In genomic region chr2:21392660-21393059, GRCh38 we compare ENCODE assay signal across 21 cellular contexts.
DNase-seq lines count a peak whose midpoint lies in the region; ATAC-seq and TF ChIP-seq lines count a peak whose summit lies in the region.
"Had no signal": no experiment of that assay in that cellular context is flagged by ENCODE, and none has a peak within 500 bp of the region (broad histone marks: within the 10 kb centered on the region; RNA-seq: fewer than 3 reads in every experiment).

No MANE protein-coding gene starts in this region.

- H3K79me2 ChIP-seq in parathyroid adenoma: no peaks in the 10 kb centered on the region

- H3K9me3 ChIP-seq in BE2C (no peaks in the 10 kb centered on the region), parathyroid adenoma (ENCODE audit: control insufficient read depth, low read length) (no peaks in the 10 kb centered on the region)

- ATAC-seq in HG03432 (IDR thresholded peaks at IDR 0.05; ENCODE audit: unreplicated experiment): no peak
- ATAC-seq in HG03442 (IDR thresholded peaks at IDR 0.05; ENCODE audit: unreplicated experiment): no peak
- ATAC-seq: Panc1 had no signal

- H3K36me3 ChIP-seq in BE2C (no peaks in the 10 kb centered on the region), parathyroid adenoma (ENCODE audit: control insufficient read depth, insufficient read depth, low read length) (no peaks in the 10 kb centered on the region)

- H3K4me1 ChIP-seq in BE2C (no peaks in the 10 kb centered on the region; the same call in 1 of the 2 replicates), parathyroid adenoma (no peaks in the 10 kb centered on the region)

- H2AFZ ChIP-seq in parathyroid adenoma: peak overlapping the region; percentile 21

- no peak overlapping the region for H3K27ac ChIP-seq in parathyroid adenoma
- H3K27ac ChIP-seq: C4-2B had no signal

- DNase-seq in BE2C: peak; percentile 26
- DNase-seq in NCI-H2227 treated with DMSO at 0.1 percent for 48 hours (lab: John Stamatoyannopoulos, UW): peak; percentile 89
- DNase-seq in islet precursor cell: peak; percentile 75
- DNase-seq in HCEC 1CT: no peak
- DNase-seq: AML-193; CD8-positive, alpha-beta memory T cell; DMS53; GF-D8; KBM-7; NCI-H1092; NCI-H1436; NCI-H187 treated with DMSO at 0.1 percent for 48 hours; NCI-H2107; NCI-H510A; NCI-H748 treated with DMSO at 0.1 percent for 48 hours; SW 1271 had no signal

- no peak overlapping the region for H3K4me2 ChIP-seq in parathyroid adenoma (ENCODE audit: low read length)

- H3K9ac ChIP-seq in parathyroid adenoma: no peak overlapping the region

- no peaks in the 10 kb centered on the region for H3K27me3 ChIP-seq in BE2C
- H3K27me3 ChIP-seq in parathyroid adenoma (ENCODE audit: control insufficient read depth, insufficient read depth, low read length): no peaks in the 10 kb centered on the region

- H3K4me3 ChIP-seq in BE2C (ENCODE audit: low read depth, low read length) (no peak overlapping the region), parathyroid adenoma (ENCODE audit: low read depth, low read length) (no peak overlapping the region)

- no peak for TF ChIP-seq CTCF in BE2C (IDR thresholded peaks at IDR 0.05; ENCODE audit: low read depth, low read length)
- no peak for TF ChIP-seq CTCF in parathyroid adenoma (IDR thresholded peaks at IDR 0.05)
